ENCODE assay signal across 19 cellular contexts in genomic region chr4:145776208-145776607, GRCh38.
A peak's percentile ranks its signal among the peaks of the same experiment; 100 is the strongest.
DNase-seq lines count a peak whose midpoint lies in the region; ATAC-seq and TF ChIP-seq lines count a peak whose summit lies in the region.
"Had no signal": no experiment of that assay in that cellular context is flagged by ENCODE, and none has a peak within 500 bp of the region (broad histone marks: within the 10 kb centered on the region; RNA-seq: fewer than 3 reads in every experiment).

No MANE protein-coding gene starts in this region.

- H3K4me2 ChIP-seq in GM23338: no peak overlapping the region
- H3K4me2 ChIP-seq in trophoblast cell (ENCODE audit: low read length): no peak overlapping the region
- H3K4me2 ChIP-seq: BLaER1 had no signal

- no peaks in the 10 kb centered on the region for H3K9me3 Mint-ChIP-seq in GM23338
- H3K9me3 Mint-ChIP-seq in WTC11: no peaks in the 10 kb centered on the region
- H3K9me3 Mint-ChIP-seq: CD4-positive, CD25-positive, alpha-beta regulatory T cell; CD8-positive, alpha-beta T cell had no signal

- no peak overlapping the region for H4K8ac ChIP-seq in trophoblast cell (ENCODE audit: low read depth, low read length)

- no peak overlapping the region for H2BK12ac ChIP-seq in trophoblast cell (ENCODE audit: low read length)

- no peak overlapping the region for H2BK120ac ChIP-seq in trophoblast cell (ENCODE audit: insufficient read depth, low read length, poor library complexity)

- H3K4ac ChIP-seq in trophoblast cell (ENCODE audit: low read depth, low read length): no peak overlapping the region

- H4K91ac ChIP-seq in trophoblast cell (ENCODE audit: low read depth, low read length): no peak overlapping the region

- no peak overlapping the region for H3K4me3 Mint-ChIP-seq in GM23338
- H3K4me3 Mint-ChIP-seq in WTC11: no peak overlapping the region
- H3K4me3 Mint-ChIP-seq: B cell; CD4-positive, CD25-positive, alpha-beta regulatory T cell; CD8-positive, alpha-beta T cell had no signal

- H3K36me3 Mint-ChIP-seq in GM23338 (ENCODE audit: low read depth) (peaks cover 46% of the 10 kb centered on the region), WTC11 (peaks cover 50% of the 10 kb centered on the region)

- no peak for ATAC-seq in GM23338
- ATAC-seq in WTC11: no peak
- ATAC-seq in psoas muscle: no peak
- ATAC-seq in GM21381 (IDR thresholded peaks at IDR 0.05; ENCODE audit: unreplicated experiment): no peak
- ATAC-seq: CD8-positive, alpha-beta T cell had no signal

- no peak overlapping the region for H3K4me3 ChIP-seq in GM23338
- no peak overlapping the region for H3K4me3 ChIP-seq in trophoblast cell (ENCODE audit: low read depth, low read length)
- H3K4me3 ChIP-seq in psoas muscle: no peak overlapping the region
- H3K4me3 ChIP-seq: BLaER1 had no signal

- TF ChIP-seq CTCF in GM23338 (conservative IDR thresholded peaks at IDR 0.05; ENCODE audit: low read depth in 2 of 2) (no peak), WTC11 (IDR thresholded peaks at IDR 0.05) (no peak), psoas muscle (IDR thresholded peaks at IDR 0.05) (no peak)

- no peaks in the 10 kb centered on the region for H4K20me1 ChIP-seq in GM23338 (replicated peaks; ENCODE audit: insufficient read depth)
- H4K20me1 ChIP-seq: BLaER1 had no signal

- H3K9me3 ChIP-seq in trophoblast cell (ENCODE audit: insufficient read depth, low read depth, low read length) (peaks cover 3% of the 10 kb centered on the region), psoas muscle (no peaks in the 10 kb centered on the region)
- H3K9me3 ChIP-seq: BLaER1, Caco-2 had no signal

- H3F3A ChIP-seq in GM23338 (replicated peaks; ENCODE audit: low read depth): peaks cover 5% of the 10 kb centered on the region; the same call in 1 of the 2 replicates

- peaks cover 12% of the 10 kb centered on the region for H3K36me3 ChIP-seq in GM23338 (ENCODE audit: insufficient read depth)
- peaks cover 17 to 25% of the 10 kb centered on the region in 2 experiments for H3K36me3 ChIP-seq in trophoblast cell (ENCODE audit: control insufficient read depth in 1 of 2, insufficient read depth in 2 of 2, low read length in 2 of 2)
- peaks cover 2 to 56% of the 10 kb centered on the region in 2 donors for H3K36me3 ChIP-seq in psoas muscle (ENCODE audit: insufficient read depth in 1 of 2, low read depth in 1 of 2)

- no peak for TF ChIP-seq POLR2A in erythroblast (IDR thresholded peaks at IDR 0.05; ENCODE audit: low read length)

- H3K79me1 ChIP-seq in trophoblast cell (ENCODE audit: low read length): no peaks in the 10 kb centered on the region

- H2BK5ac ChIP-seq in trophoblast cell (ENCODE audit: low read depth, low read length, poor library complexity): no peak overlapping the region

- WGBS in trophoblast cell (ENCODE audit: extremely low coverage, insufficient coverage, insufficient read length): no CpG with 5 or more reads among the region's 4 CpGs
- 82 to 92% (median 84%) methylated on average over 4 of the region's 4 CpGs for WGBS in psoas muscle, 3 donors

- no peak overlapping the region for H3K18ac ChIP-seq in trophoblast cell (ENCODE audit: low read length)

- H3K9me2 ChIP-seq in GM23338 (ENCODE audit: insufficient read depth): no peaks in the 10 kb centered on the region

- DNase-seq in GM23338 (ENCODE audit: low spot score) (no peak), WTC11 (ENCODE audit: low spot score) (no peak), erythroblast (lab: John Stamatoyannopoulos, UW) (peak; percentile 22 to 65), trophoblast cell (no peak), psoas muscle (no peak)
- DNase-seq in stimulated activated CD4-positive, alpha-beta T cell treated with anti-CD3 and anti-CD28 coated beads, Interleukin-12 subunit alpha, Interleukin-12 subunit beta, amount 100 ng/mL, for 4 hours: no peak
- DNase-seq: Caco-2; CD4-positive, CD25-positive, alpha-beta regulatory T cell; CD8-positive, alpha-beta T cell; DMS153; DND-41; GOT3; H7; HCEC 1CT had no signal

- POLR2A ChIA-PET in WTC11 (lab: Charles Lee): no interaction called here

- no peaks in the 10 kb centered on the region for H3K79me2 ChIP-seq in GM23338 (replicated peaks; ENCODE audit: insufficient read depth)
- H3K79me2 ChIP-seq in trophoblast cell (ENCODE audit: control insufficient read depth, insufficient read depth, low read length, poor library complexity): no peaks in the 10 kb centered on the region

- H3K9ac ChIP-seq in trophoblast cell (ENCODE audit: low read length): peak overlapping the region; percentile 49
- H3K9ac ChIP-seq: BLaER1 had no signal

- no peak overlapping the region for H3K14ac ChIP-seq in trophoblast cell (ENCODE audit: low read length)

- H3K27ac Mint-ChIP-seq in GM23338 (no peak overlapping the region), WTC11 (peak overlapping the region; percentile 38; the same call in 1 of the 2 replicates)
- H3K27ac Mint-ChIP-seq: B cell; CD8-positive, alpha-beta T cell had no signal

- H3K4me1 ChIP-seq in GM23338 (ENCODE audit: insufficient read depth) (peaks cover 4% of the 10 kb centered on the region), trophoblast cell (ENCODE audit: control insufficient read depth in 1 of 2, insufficient read depth in 2 of 2, low read length in 2 of 2) (peaks cover 0 to 7% of the 10 kb centered on the region in 2 experiments), psoas muscle (no peaks in the 10 kb centered on the region)
- H3K4me1 ChIP-seq: BLaER1, Caco-2 had no signal

- H3K27ac ChIP-seq in GM23338 (ENCODE audit: low read depth): peak overlapping the region; percentile 43; the same call in 1 of the 2 replicates
- no peak overlapping the region for H3K27ac ChIP-seq in trophoblast cell (ENCODE audit: low read depth, low read length)
- no peak overlapping the region for H3K27ac ChIP-seq in psoas muscle
- H3K27ac ChIP-seq: 22Rv1, BLaER1, C4-2B had no signal

- H4K12ac ChIP-seq in trophoblast cell (ENCODE audit: low read depth, low read length): no peak overlapping the region

- peaks cover 18% of the 10 kb centered on the region; the same call in 2 of the 3 replicates for H3K4me1 Mint-ChIP-seq in GM23338
- peaks cover 39% of the 10 kb centered on the region for H3K4me1 Mint-ChIP-seq in WTC11
- H3K4me1 Mint-ChIP-seq: B cell; CD4-positive, CD25-positive, alpha-beta regulatory T cell had no signal

- H2AK5ac ChIP-seq in trophoblast cell (ENCODE audit: low read length): no peak overlapping the region

- CTCF ChIA-PET in WTC11 (lab: Charles Lee): no interaction called here

- no peak overlapping the region for H2AFZ ChIP-seq in GM23338
- no peak overlapping the region for H2AFZ ChIP-seq in trophoblast cell (ENCODE audit: insufficient read depth, low read length, poor library complexity)

- H3K27me3 Mint-ChIP-seq in GM23338 (ENCODE audit: insufficient read depth, low read depth, poor library complexity) (peaks cover 1% of the 10 kb centered on the region), WTC11 (ENCODE audit: low read depth) (no peaks in the 10 kb centered on the region)
- H3K27me3 Mint-ChIP-seq: B cell; CD4-positive, CD25-positive, alpha-beta regulatory T cell had no signal

- H3K27me3 ChIP-seq in GM23338 (ENCODE audit: insufficient read depth) (no peaks in the 10 kb centered on the region), trophoblast cell (ENCODE audit: insufficient read depth, low read length) (no peaks in the 10 kb centered on the region), psoas muscle (ENCODE audit: insufficient read depth in 3 of 3, low read length in 2 of 3) (no peaks in the 10 kb centered on the region)
- H3K27me3 ChIP-seq: BLaER1 had no signal

- intact Hi-C loops in psoas muscle (cut with DNase I): no loop called here

- H3K23ac ChIP-seq in trophoblast cell (ENCODE audit: low read length): no peak overlapping the region

TF ChIP-seq in GM23338, 12 proteins besides CTCF, POLR2A, EP300 and RAD21 (continues in another document):
- TF ChIP-seq NANOG (IDR thresholded peaks at IDR 0.05; ENCODE audit: borderline replicate concordance) (no peak), ZNF331 (CRISPR knock-in tag; IDR thresholded peaks at IDR 0.05; ENCODE audit: low read depth) (no peak), EZH2phosphoT487 (IDR thresholded peaks at IDR 0.05; ENCODE audit: unreplicated experiment) (no peak)

TF ChIP-seq in WTC11, 78 proteins besides CTCF, POLR2A, EP300 and RAD21 (continues in another document):
- TF ChIP-seq STAT6 (CRISPR knock-in tag; conservative IDR thresholded peaks at IDR 0.05; ENCODE audit: low read depth): no peak

Comparison
In these comparisons a context has a peak if more than half of its experiments do, and no peak if none do; other contexts are left out.
1. DNase-seq: peak in erythroblast (2 of 2); none in GM23338 (single experiment), WTC11 (single experiment), trophoblast cell (0 of 2), psoas muscle (0 of 2) and stimulated activated CD4-positive, alpha-beta T cell treated with anti-CD3 and anti-CD28 coated beads, Interleukin-12 subunit alpha, Interleukin-12 subunit beta, amount 100 ng/mL, for 4 hours (single experiment).